Comparison of ENCODE assay signal across 27 cellular contexts in genomic region chr9:132075853-132076252, GRCh38. TPM values are rescaled to one million over a fixed set of nuclear protein-coding genes. Genes with fewer than 3 reads are reported as not detected.
DNase-seq lines count a peak whose midpoint lies in the region; ATAC-seq and TF ChIP-seq lines count a peak whose summit lies in the region.
"Had no signal": no experiment of that assay in that cellular context is flagged by ENCODE, and none has a peak within 500 bp of the region (broad histone marks: within the 10 kb centered on the region; RNA-seq: fewer than 3 reads in every experiment).

No MANE protein-coding gene starts in this region.

- no peaks in the 10 kb centered on the region for H3K9me3 ChIP-seq in RWPE2 (ENCODE audit: severe bottlenecking)
- H3K9me3 ChIP-seq in CD8-positive, alpha-beta memory T cell (ENCODE audit: low read length) = no peaks in the 10 kb centered on the region
- H3K9me3 ChIP-seq: MG63 had no signal

- in situ Hi-C loops in Caki2 (cut with HindIII; ENCODE audit: low pct_unique_long_range_greater_than_20kb, low sequenced_read_pairs) = no loop called here

- H3K27ac ChIP-seq in RWPE2 (ENCODE audit: poor library complexity, severe bottlenecking) = peak overlapping the region; percentile 8
- no peak overlapping the region for H3K27ac ChIP-seq in CD8-positive, alpha-beta memory T cell (ENCODE audit: low read depth, low read length)
- H3K27ac ChIP-seq: SK-N-MC had no signal

- H3K27ac Mint-ChIP-seq in activated CD4-positive, alpha-beta T cell treated with anti-CD3 and anti-CD28 coated beads, Interleukin-2, amount 10 ng/mL, durations not matched to agents 24 days and 14 days = peak overlapping the region; percentile 6
- peak overlapping the region; percentile 34 for H3K27ac Mint-ChIP-seq in nephron progenitor cell
- peak overlapping the region in 1 of 8 donors; percentile 72 for H3K27ac Mint-ChIP-seq in CD8-positive, alpha-beta memory T cell
- H3K27ac Mint-ChIP-seq: activated CD8-positive, alpha-beta memory T cell treated with anti-CD3 and anti-CD28 coated beads, Interleukin-2, amount 10 ng/mL, durations not matched to agents 7 days and 5 days; activated naive CD4-positive, alpha-beta T cell treated with anti-CD3 and anti-CD28 coated beads, Interleukin-2, amount 50 U/mL, for 24 hours; CD8-positive, alpha-beta T cell; progenitor cell of endocrine pancreas had no signal

- POLR2A ChIA-PET in CD8-positive, alpha-beta memory T cell (lab: Charles Lee) = no interaction called here

- peaks cover 30% of the 10 kb centered on the region for H3K36me3 Mint-ChIP-seq in activated CD4-positive, alpha-beta T cell treated with anti-CD3 and anti-CD28 coated beads, Interleukin-2, amount 10 ng/mL, durations not matched to agents 24 days and 14 days (ENCODE audit: low read depth)
- peaks cover 37% of the 10 kb centered on the region for H3K36me3 Mint-ChIP-seq in nephron progenitor cell (ENCODE audit: low read depth)
- H3K36me3 Mint-ChIP-seq in CD8-positive, alpha-beta memory T cell = peaks cover 7 to 80% (median 18%) of the 10 kb centered on the region in 3 donors

- H3K9me3 Mint-ChIP-seq in activated CD4-positive, alpha-beta T cell treated with anti-CD3 and anti-CD28 coated beads, Interleukin-2, amount 10 ng/mL, durations not matched to agents 24 days and 14 days = no peaks in the 10 kb centered on the region
- no peaks in the 10 kb centered on the region for H3K9me3 Mint-ChIP-seq in nephron progenitor cell
- no peaks in the 10 kb centered on the region for H3K9me3 Mint-ChIP-seq in CD8-positive, alpha-beta memory T cell
- H3K9me3 Mint-ChIP-seq: activated naive CD4-positive, alpha-beta T cell treated with anti-CD3 and anti-CD28 coated beads, Interleukin-2, amount 50 U/mL, for 24 hours; CD8-positive, alpha-beta T cell had no signal

- H3K27me3 ChIP-seq in RWPE2 (ENCODE audit: insufficient read depth, poor library complexity, severe bottlenecking) = no peaks in the 10 kb centered on the region
- H3K27me3 ChIP-seq in CD8-positive, alpha-beta memory T cell (ENCODE audit: insufficient read depth, low read length, poor library complexity, severe bottlenecking) = no peaks in the 10 kb centered on the region
- H3K27me3 ChIP-seq: MG63 had no signal

- intact Hi-C loops in activated CD4-positive, alpha-beta T cell treated with anti-CD3 and anti-CD28 coated beads, Interleukin-2, amount 10 ng/mL, durations not matched to agents 24 days and 14 days (cut with micrococcal nuclease) = loop anchor here (5.0 to 10.0 kb wide), 2 partner anchors 69 to 701 kb away; no protein-coding TSS in a partner anchor

- ATAC-seq in RWPE2 (ENCODE audit: low read depth) = peak; percentile 35
- ATAC-seq: activated CD8-positive, alpha-beta memory T cell treated with anti-CD3 and anti-CD28 coated beads, Interleukin-2, amount 10 ng/mL, durations not matched to agents 7 days and 5 days; CD8-positive, alpha-beta T cell; sciatic nerve had no signal

- no peak for DNase-seq in activated CD4-positive, alpha-beta T cell treated with anti-CD3 and anti-CD28 coated beads, Interleukin-2, amount 10 ng/mL, durations not matched to agents 24 days and 14 days
- DNase-seq in activated CD4-positive, alpha-beta T cell treated with anti-CD3 and anti-CD28 coated beads, Interleukin-2, amount 50 U/mL, for 4 hours = no peak
- DNase-seq in Caki2 (ENCODE audit: low read depth) (peak; percentile 26), RWPE2 (ENCODE audit: low spot score) (no peak), nephron progenitor cell (no peak)
- DNase-seq in CD8-positive, alpha-beta memory T cell = no peak
- DNase-seq in activated naive CD4-positive, alpha-beta T cell treated with anti-CD3 and anti-CD28 coated beads, Interleukin-2, amount 50 U/mL, for 16 hours = no peak
- no peak for DNase-seq in stimulated activated CD4-positive, alpha-beta T cell treated with anti-CD3 and anti-CD28 coated beads, Interleukin-1b, Interleukin-23, amount 100 ng/mL, for 48 hours
- DNase-seq: activated CD4-positive, alpha-beta T cell treated with anti-CD3 and anti-CD28 coated beads for 1 hour; activated CD8-positive, alpha-beta memory T cell treated with anti-CD3 and anti-CD28 coated beads, Interleukin-2, amount 10 ng/mL, durations not matched to agents 7 days and 5 days; AML-193; anterior cingulate cortex; CD8-positive, alpha-beta T cell; dermis blood vessel endothelial cell; H7; kidney glomerular epithelial cell; MG63; NCI-H1105 treated with DMSO at 0.1 percent for 48 hours; NCI-H2029 treated with DMSO at 0.1 percent for 48 hours; NCI-H226; NCI-H774; stimulated activated naive CD4-positive, alpha-beta T cell treated with Interleukin-2 at 50 U/mL for 16 hours; T-helper 2 cell had no signal

- TF ChIP-seq CTCF in RWPE2 (IDR thresholded peaks at IDR 0.05; ENCODE audit: poor library complexity, severe bottlenecking) (no peak), nephron progenitor cell (IDR thresholded peaks at IDR 0.05) (no peak)

- H3K36me3 ChIP-seq in RWPE2 (ENCODE audit: low read depth) = peaks cover 42% of the 10 kb centered on the region
- H3K36me3 ChIP-seq in CD8-positive, alpha-beta memory T cell (ENCODE audit: insufficient read depth, low read length) = peaks cover 16% of the 10 kb centered on the region

- CTCF ChIA-PET in CD8-positive, alpha-beta memory T cell (lab: Charles Lee) = no interaction called here

- H3K4me1 ChIP-seq in RWPE2 (ENCODE audit: insufficient read depth, poor library complexity, severe bottlenecking) = peaks cover 16% of the 10 kb centered on the region
- peaks cover 25% of the 10 kb centered on the region for H3K4me1 ChIP-seq in CD8-positive, alpha-beta memory T cell (ENCODE audit: insufficient read depth, low read length)

- peaks cover 1% of the 10 kb centered on the region for H3K27me3 Mint-ChIP-seq in activated CD4-positive, alpha-beta T cell treated with anti-CD3 and anti-CD28 coated beads, Interleukin-2, amount 10 ng/mL, durations not matched to agents 24 days and 14 days
- peaks cover 6% of the 10 kb centered on the region for H3K27me3 Mint-ChIP-seq in nephron progenitor cell (ENCODE audit: low read depth, poor library complexity)
- H3K27me3 Mint-ChIP-seq in CD8-positive, alpha-beta memory T cell = peaks cover 0 to 8% of the 10 kb centered on the region in 2 donors
- H3K27me3 Mint-ChIP-seq: activated CD8-positive, alpha-beta memory T cell treated with anti-CD3 and anti-CD28 coated beads, Interleukin-2, amount 10 ng/mL, durations not matched to agents 7 days and 5 days; activated naive CD4-positive, alpha-beta T cell treated with anti-CD3 and anti-CD28 coated beads, Interleukin-2, amount 50 U/mL, for 24 hours; progenitor cell of endocrine pancreas had no signal

- no peak overlapping the region for H3K4me3 ChIP-seq in RWPE2 (ENCODE audit: severe bottlenecking)
- no peak overlapping the region for H3K4me3 ChIP-seq in CD8-positive, alpha-beta memory T cell (ENCODE audit: low read length)
- H3K4me3 ChIP-seq: MG63, SK-N-MC had no signal

- no peak overlapping the region for H3K4me3 Mint-ChIP-seq in activated CD4-positive, alpha-beta T cell treated with anti-CD3 and anti-CD28 coated beads, Interleukin-2, amount 10 ng/mL, durations not matched to agents 24 days and 14 days
- no peak overlapping the region for H3K4me3 Mint-ChIP-seq in nephron progenitor cell
- H3K4me3 Mint-ChIP-seq in CD8-positive, alpha-beta memory T cell = no peak overlapping the region
- H3K4me3 Mint-ChIP-seq: activated CD8-positive, alpha-beta memory T cell treated with anti-CD3 and anti-CD28 coated beads, Interleukin-2, amount 10 ng/mL, durations not matched to agents 7 days and 5 days; activated naive CD4-positive, alpha-beta T cell treated with anti-CD3 and anti-CD28 coated beads, Interleukin-2, amount 50 U/mL, for 24 hours; CD8-positive, alpha-beta T cell had no signal

- H3K4me1 Mint-ChIP-seq in activated CD4-positive, alpha-beta T cell treated with anti-CD3 and anti-CD28 coated beads, Interleukin-2, amount 10 ng/mL, durations not matched to agents 24 days and 14 days = peaks cover 40% of the 10 kb centered on the region
- peaks cover 52% of the 10 kb centered on the region for H3K4me1 Mint-ChIP-seq in nephron progenitor cell
- peaks cover 57 to 88% (median 84%) of the 10 kb centered on the region in 3 donors for H3K4me1 Mint-ChIP-seq in CD8-positive, alpha-beta memory T cell

RNA-seq across cellular contexts. Expression of gene MED27, which starts 3.8 kb away (rescaled TPM):
- total RNA-seq in activated CD4-positive, alpha-beta T cell treated with anti-CD3 and anti-CD28 coated beads, Interleukin-2, amount 10 ng/mL, durations not matched to agents 24 days and 14 days = 40.9 and 41.8 TPM in 2 replicates
- 31.9 and 72.8 TPM in 2 replicates for total RNA-seq in Caki2 (2014; rRNA removed; shearing (Covaris generic); ENCODE audit: low replicate concordance)
- 10 to 100 TPM; 31.6 to 35.9 TPM for total RNA-seq in CD8-positive, alpha-beta memory T cell
- 39.7 TPM for polyA plus RNA-seq in CD8-positive, alpha-beta memory T cell
